ENCODE assay signal across 1 cellular context in genomic region chr5:179223961-179224360, GRCh38.
TF ChIP-seq lines count a peak whose summit lies in the region.

No MANE protein-coding gene starts in this region.

TF ChIP-seq in IMR-90, 13 proteins besides CTCF, POLR2A, EP300 and RAD21:
- no peak for TF ChIP-seq MAFK (IDR thresholded peaks at IDR 0.05; ENCODE audit: low read depth, low read length)
- no peak for TF ChIP-seq CEBPB (IDR thresholded peaks at IDR 0.05; ENCODE audit: low read depth, low read length)
- TF ChIP-seq RCOR1 (IDR thresholded peaks at IDR 0.05; ENCODE audit: insufficient replicate concordance, low read length), result no peak
- no peak for TF ChIP-seq BHLHE40 (IDR thresholded peaks at IDR 0.05; ENCODE audit: low read depth, low read length)
- TF ChIP-seq SMC3 (IDR thresholded peaks at IDR 0.05; ENCODE audit: low read depth, low read length), result no peak
- no peak for TF ChIP-seq FOS (IDR thresholded peaks at IDR 0.05; ENCODE audit: low read depth, low read length)
- no peak for TF ChIP-seq RFX5 (IDR thresholded peaks at IDR 0.05; ENCODE audit: low read depth, low read length)
- TF ChIP-seq, protein P1, sequence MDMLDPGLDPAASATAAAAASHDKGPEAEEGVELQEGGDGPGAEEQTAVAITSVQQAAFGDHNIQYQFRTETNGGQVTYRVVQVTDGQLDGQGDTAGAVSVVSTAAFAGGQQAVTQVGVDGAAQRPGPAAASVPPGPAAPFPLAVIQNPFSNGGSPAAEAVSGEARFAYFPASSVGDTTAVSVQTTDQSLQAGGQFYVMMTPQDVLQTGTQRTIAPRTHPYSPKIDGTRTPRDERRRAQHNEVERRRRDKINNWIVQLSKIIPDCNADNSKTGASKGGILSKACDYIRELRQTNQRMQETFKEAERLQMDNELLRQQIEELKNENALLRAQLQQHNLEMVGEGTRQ (IDR thresholded peaks at IDR 0.05; ENCODE audit: low read depth, low read length), result no peak
TF ChIP-seq in IMR-90: peak in this region for 0.
